Comparison of ENCODE assay signal across 8 cellular contexts in genomic region chr17:6641374-6641818, GRCh38. TPM values are rescaled to one million over a fixed set of nuclear protein-coding genes. Genes with fewer than 3 reads are reported as not detected.
DNase-seq lines count a peak whose midpoint lies in the region; ATAC-seq and TF ChIP-seq lines count a peak whose summit lies in the region.

No MANE protein-coding gene starts in this region.

- peaks cover 9% of the 10 kb centered on the region for H3K79me2 ChIP-seq in trophoblast cell (ENCODE audit: control insufficient read depth, insufficient read depth, low read length, poor library complexity)

- H3K4me3 ChIP-seq in epithelial cell of proximal tubule (ENCODE audit: low read depth, low read length) (peak overlapping the region; percentile 98), trophoblast cell (ENCODE audit: low read depth, low read length) (peak overlapping the region; percentile 87)

- H3K9me3 ChIP-seq in trophoblast cell (ENCODE audit: insufficient read depth, low read depth, low read length), result no peaks in the 10 kb centered on the region

- WGBS in trophoblast cell (ENCODE audit: extremely low coverage, insufficient coverage, insufficient read length), result no CpG with 5 or more reads among the region's 14 CpGs

- peak overlapping the region; percentile 96 for H3K27ac ChIP-seq in RWPE1
- peak overlapping the region; percentile 14 for H3K27ac ChIP-seq in trophoblast cell (ENCODE audit: low read depth, low read length)

- ATAC-seq in activated CD8-positive, alpha-beta memory T cell treated with anti-CD3 and anti-CD28 coated beads, Interleukin-2, amount 10 ng/mL, durations not matched to agents 7 days and 5 days, result no peak
- no peak for ATAC-seq in HG02759 (IDR thresholded peaks at IDR 0.05; ENCODE audit: unreplicated experiment)

- H3K4me1 Mint-ChIP-seq in activated CD8-positive, alpha-beta memory T cell treated with anti-CD3 and anti-CD28 coated beads, Interleukin-2, amount 10 ng/mL, durations not matched to agents 7 days and 5 days, result peaks cover 61% of the 10 kb centered on the region

- peak overlapping the region; percentile 83 for H3K9ac ChIP-seq in trophoblast cell (ENCODE audit: low read length)

- H3K27me3 Mint-ChIP-seq in activated CD8-positive, alpha-beta memory T cell treated with anti-CD3 and anti-CD28 coated beads, Interleukin-2, amount 10 ng/mL, durations not matched to agents 7 days and 5 days, result no peaks in the 10 kb centered on the region

- no peaks in the 10 kb centered on the region for H3K27me3 ChIP-seq in trophoblast cell (ENCODE audit: insufficient read depth, low read length)

- TF ChIP-seq CTCF in RWPE1 (conservative IDR thresholded peaks at IDR 0.05; ENCODE audit: low read depth) (no peak), epithelial cell of proximal tubule (conservative IDR thresholded peaks at IDR 0.05; ENCODE audit: low read depth, low read length) (no peak)

- H4K8ac ChIP-seq in trophoblast cell (ENCODE audit: low read depth, low read length), result peak overlapping the region; percentile 99

- H3K18ac ChIP-seq in trophoblast cell (ENCODE audit: low read length), result peak overlapping the region; percentile 7

- no peak overlapping the region for H3K4ac ChIP-seq in trophoblast cell (ENCODE audit: low read depth, low read length)

- no peak overlapping the region for H2BK12ac ChIP-seq in trophoblast cell (ENCODE audit: low read length)

- no peak overlapping the region for H4K91ac ChIP-seq in trophoblast cell (ENCODE audit: low read depth, low read length)

- DNase-seq in activated CD8-positive, alpha-beta memory T cell treated with anti-CD3 and anti-CD28 coated beads, Interleukin-2, amount 10 ng/mL, durations not matched to agents 7 days and 5 days, result no peak
- no peak for DNase-seq in activated CD8-positive, alpha-beta memory T cell treated with anti-CD3 and anti-CD28 coated beads, Interleukin-2, amount 50 U/mL, for 48 hours
- peak; percentile 26 for DNase-seq in RWPE1 (ENCODE audit: low spot score)
- DNase-seq in epithelial cell of proximal tubule (ENCODE audit: low read depth), result no peak
- peak; percentile 6 to 54 for DNase-seq in trophoblast cell
- no peak for DNase-seq in NCI-H774 (lab: John Stamatoyannopoulos, UW)
- DNase-seq in hepatic stellate cell (ENCODE audit: low spot score), result no peak

- no peak overlapping the region for H2AK5ac ChIP-seq in trophoblast cell (ENCODE audit: low read length)

- peak overlapping the region; percentile 8 for H4K12ac ChIP-seq in trophoblast cell (ENCODE audit: low read depth, low read length)

- no peak overlapping the region for H3K23ac ChIP-seq in trophoblast cell (ENCODE audit: low read length)

- H3K14ac ChIP-seq in trophoblast cell (ENCODE audit: low read length), result peak overlapping the region; percentile 13

- POLR2A ChIA-PET in RWPE1 (lab: Yijun Ruan, JAX; ENCODE audit: low non-redundant PET), result no interaction called here

- H3K4me1 ChIP-seq in trophoblast cell (ENCODE audit: control insufficient read depth in 1 of 2, insufficient read depth in 2 of 2, low read length in 2 of 2), result peaks cover 9 to 10% of the 10 kb centered on the region in 2 experiments

- H3K4me3 Mint-ChIP-seq in activated CD8-positive, alpha-beta memory T cell treated with anti-CD3 and anti-CD28 coated beads, Interleukin-2, amount 10 ng/mL, durations not matched to agents 7 days and 5 days, result peak overlapping the region; percentile 87

- H2AFZ ChIP-seq in trophoblast cell (ENCODE audit: insufficient read depth, low read length, poor library complexity), result peak overlapping the region; percentile 32

- H3K27ac Mint-ChIP-seq in activated CD8-positive, alpha-beta memory T cell treated with anti-CD3 and anti-CD28 coated beads, Interleukin-2, amount 10 ng/mL, durations not matched to agents 7 days and 5 days, result peak overlapping the region; percentile 91

- peaks cover 20% of the 10 kb centered on the region for H3K36me3 Mint-ChIP-seq in activated CD8-positive, alpha-beta memory T cell treated with anti-CD3 and anti-CD28 coated beads, Interleukin-2, amount 10 ng/mL, durations not matched to agents 7 days and 5 days

- H3K79me1 ChIP-seq in trophoblast cell (ENCODE audit: low read length), result peaks cover 12% of the 10 kb centered on the region

- peak overlapping the region; percentile 5 for H2BK5ac ChIP-seq in trophoblast cell (ENCODE audit: low read depth, low read length, poor library complexity)

- no peaks in the 10 kb centered on the region for H3K9me3 Mint-ChIP-seq in activated CD8-positive, alpha-beta memory T cell treated with anti-CD3 and anti-CD28 coated beads, Interleukin-2, amount 10 ng/mL, durations not matched to agents 7 days and 5 days (ENCODE audit: low read depth)

- peaks cover 3 to 5% of the 10 kb centered on the region in 2 experiments for H3K36me3 ChIP-seq in trophoblast cell (ENCODE audit: control insufficient read depth in 1 of 2, insufficient read depth in 2 of 2, low read length in 2 of 2)

- no peak overlapping the region for H2BK120ac ChIP-seq in trophoblast cell (ENCODE audit: insufficient read depth, low read length, poor library complexity)

- H3K4me2 ChIP-seq in trophoblast cell (ENCODE audit: low read length), result peak overlapping the region; percentile 69

- CTCF ChIA-PET in activated CD8-positive, alpha-beta memory T cell treated with anti-CD3 and anti-CD28 coated beads, Interleukin-2, amount 10 ng/mL, durations not matched to agents 7 days and 5 days (lab: Charles Lee), result interaction anchor here (1.0 to 3.7 kb wide), 2 partner anchors 9 to 168 kb away, joined by 7 to 20 read pairs; partner anchors contain the start of genes C17orf100 and MED31
- CTCF ChIA-PET in RWPE1 (lab: Yijun Ruan, JAX), result no interaction called here

RNA-seq across cellular contexts. Expression of gene TXNDC17, which starts 0.5 kb away (rescaled TPM):
- total RNA-seq in activated CD8-positive, alpha-beta memory T cell treated with anti-CD3 and anti-CD28 coated beads, Interleukin-2, amount 10 ng/mL, durations not matched to agents 7 days and 5 days, result 10 to 100 TPM; 69.6 to 71.6 TPM
- total RNA-seq in epithelial cell of proximal tubule, result 351 and 501 TPM in 2 replicates
- 125 and 128 TPM in 2 replicates for polyA plus RNA-seq in trophoblast cell (2013)

RNA-seq across cellular contexts. Expression of gene KIAA0753, which starts 0.9 kb away (rescaled TPM):
- 10 to 100 TPM; 16.5 to 18.0 TPM for total RNA-seq in activated CD8-positive, alpha-beta memory T cell treated with anti-CD3 and anti-CD28 coated beads, Interleukin-2, amount 10 ng/mL, durations not matched to agents 7 days and 5 days
- total RNA-seq in epithelial cell of proximal tubule, result 13.5 and 15.7 TPM in 2 replicates
- polyA plus RNA-seq in trophoblast cell (2013), result 9.5 and 9.8 TPM in 2 replicates

RNA-seq across cellular contexts. Expression of gene MED31, which starts 10.0 kb away (rescaled TPM):
- 10 to 100 TPM; 18.3 TPM for total RNA-seq in activated CD8-positive, alpha-beta memory T cell treated with anti-CD3 and anti-CD28 coated beads, Interleukin-2, amount 10 ng/mL, durations not matched to agents 7 days and 5 days
- total RNA-seq in epithelial cell of proximal tubule, result 10.1 and 23.9 TPM in 2 replicates
- polyA plus RNA-seq in trophoblast cell (2013), result 54.0 and 59.8 TPM in 2 replicates

RNA-seq across cellular contexts. Expression of gene C17orf100, which starts 10.2 kb away (rescaled TPM):
- total RNA-seq in activated CD8-positive, alpha-beta memory T cell treated with anti-CD3 and anti-CD28 coated beads, Interleukin-2, amount 10 ng/mL, durations not matched to agents 7 days and 5 days, result 1 to 10 TPM; 1.1 to 1.4 TPM
- 0.22 and 1.2 TPM in 2 replicates for total RNA-seq in epithelial cell of proximal tubule
- polyA plus RNA-seq in trophoblast cell (2013), result 2.0 and 2.1 TPM in 2 replicates

Comparison
In these comparisons a context has a peak if more than half of its experiments do, and no peak if none do; other contexts are left out.
1. DNase-seq: peak in RWPE1 (single experiment) and trophoblast cell (2 of 2); none in activated CD8-positive, alpha-beta memory T cell treated with anti-CD3 and anti-CD28 coated beads, Interleukin-2, amount 10 ng/mL, durations not matched to agents 7 days and 5 days (single experiment), activated CD8-positive, alpha-beta memory T cell treated with anti-CD3 and anti-CD28 coated beads, Interleukin-2, amount 50 U/mL, for 48 hours (single experiment), epithelial cell of proximal tubule (single experiment), NCI-H774 (single experiment) and hepatic stellate cell (single experiment).